In the genomic region with DNA sequence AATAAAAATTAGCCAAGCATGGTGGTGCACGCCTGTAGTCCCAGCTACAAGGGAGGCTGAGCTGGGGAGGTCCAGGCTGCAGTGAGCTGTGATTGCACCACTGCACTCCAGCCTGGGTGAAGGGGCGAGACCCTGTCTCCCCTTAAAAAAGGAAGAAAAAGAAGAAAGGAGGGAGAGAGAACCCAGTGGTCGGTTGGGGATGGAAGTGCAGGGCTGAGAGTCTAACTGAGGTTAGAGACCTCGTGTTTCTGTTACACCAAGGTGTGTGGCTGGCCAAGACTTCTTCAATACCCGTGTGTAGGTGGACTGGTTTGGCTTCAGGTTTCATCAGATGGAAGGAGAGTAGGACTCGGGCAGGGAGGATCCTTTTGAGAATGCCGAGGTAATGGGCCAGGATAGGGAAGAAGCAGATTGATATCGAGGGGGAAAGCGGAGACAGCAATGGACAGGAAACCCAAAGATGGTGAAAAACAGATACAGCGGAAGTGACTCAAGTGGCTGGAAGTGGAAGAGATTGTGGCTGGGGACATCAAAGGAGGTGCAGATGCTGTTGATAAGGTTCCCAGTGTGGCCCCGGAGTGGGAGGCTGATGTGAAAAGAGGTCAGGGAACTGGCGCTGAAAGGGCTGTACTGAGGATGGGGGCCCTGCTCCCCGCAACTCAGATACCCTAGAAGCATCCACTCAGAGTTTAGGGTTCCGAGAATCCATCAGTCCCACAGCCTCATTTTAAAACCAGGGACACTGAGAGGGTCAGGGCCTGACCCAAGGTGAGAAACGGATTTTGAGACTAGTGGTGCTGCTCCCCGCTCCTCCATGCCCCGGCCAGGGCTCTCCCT, we compare ENCODE assay signal across 8 cellular contexts. TPM values are rescaled to one million over a fixed set of nuclear protein-coding genes. Genes with fewer than 3 reads are reported as not detected.
DNase-seq lines count a peak whose midpoint lies in the region; ATAC-seq and TF ChIP-seq lines count a peak whose summit lies in the region.

No MANE protein-coding gene starts in this region.

- no peak overlapping the region for H3K27ac ChIP-seq in thoracic aorta

- no peaks in the 10 kb centered on the region for H3K4me1 ChIP-seq in thoracic aorta (ENCODE audit: control insufficient read depth in 1 of 2, low read depth in 2 of 2)

- peaks cover 55 to 63% (median 58%) of the 10 kb centered on the region in 3 donors for H3K27me3 Mint-ChIP-seq in naive B cell

- H3K4me3 Mint-ChIP-seq in naive B cell: peak overlapping the region; percentile 53 to 87 (median 72)

- peaks cover 23 to 24% (median 24%) of the 10 kb centered on the region in 3 donors for H3K4me1 Mint-ChIP-seq in naive B cell

- no peak for TF ChIP-seq CTCF in thoracic aorta (IDR thresholded peaks at IDR 0.05)

- H3K27me3 ChIP-seq in thoracic aorta (replicated peaks; ENCODE audit: insufficient read depth): no peaks in the 10 kb centered on the region

- H3K4me3 ChIP-seq in thoracic aorta: peak overlapping the region; percentile 63

- no peaks in the 10 kb centered on the region for H3K9me3 ChIP-seq in thoracic aorta

- peak overlapping the region; percentile 27 to 94 (median 68) for H3K27ac Mint-ChIP-seq in naive B cell

- H3K36me3 Mint-ChIP-seq in naive B cell: peaks cover 0 to 9% of the 10 kb centered on the region in 2 donors

- peaks cover 0 to 2% (median 0%) of the 10 kb centered on the region in 7 donors for H3K9me3 Mint-ChIP-seq in naive B cell

- no peaks in the 10 kb centered on the region for H3K36me3 ChIP-seq in thoracic aorta

- ATAC-seq in naive B cell (ENCODE audit: low read depth in 2 of 2): peak; percentile 22
- no peak for ATAC-seq in thoracic aorta (ENCODE audit: insufficient number of reproducible peaks, low FRiP score, low read depth)
- ATAC-seq in GM18868 (IDR thresholded peaks at IDR 0.05; ENCODE audit: unreplicated experiment): no peak
- no peak for ATAC-seq in GM19035 (IDR thresholded peaks at IDR 0.05; ENCODE audit: unreplicated experiment)

- DNase-seq in activated gamma-delta T cell treated with Interleukin-2 at 50 U/mL for 16 hours (peak; percentile 62), activated gamma-delta T cell (lab: John Stamatoyannopoulos, UW) (no peak), naive B cell (no peak), thoracic aorta (ENCODE audit: low spot score) (no peak), NCI-H446 treated with DMSO at 0.1 percent for 48 hours (lab: John Stamatoyannopoulos, UW) (no peak)
- DNase-seq in activated gamma-delta T cell treated with anti-CD3 and anti-CD28 coated beads, Interleukin-2, amount 50 U/mL, for 16 hours (ENCODE audit: low read depth): peak; percentile 45

RNA-seq across cellular contexts. Expression of gene UBXN10, which starts 0.7 kb away (rescaled TPM):
- under 1 TPM in 5 of 6 donors, not detected in 1; 0.06 to 0.82 (median 0.16) TPM for polyA plus RNA-seq in naive B cell (ENCODE audit: low read depth in 6 of 6)
- total RNA-seq in thoracic aorta: under 1 TPM; 0.28 to 0.68 TPM

RNA-seq across cellular contexts. Expression of gene PLA2G2C, which starts 1.1 kb away (rescaled TPM):
- polyA plus RNA-seq in naive B cell (ENCODE audit: low read depth in 6 of 6): not detected
- total RNA-seq in thoracic aorta: not detected

RNA-seq across cellular contexts. Expression of gene PLA2G2F, which starts 46.1 kb away (rescaled TPM):
- not detected for polyA plus RNA-seq in naive B cell (ENCODE audit: low read depth in 6 of 6)
- not detected for total RNA-seq in thoracic aorta

Comparison
In these comparisons a context has a peak if more than half of its experiments do, and no peak if none do; other contexts are left out.
1. DNase-seq: peak in activated gamma-delta T cell treated with Interleukin-2 at 50 U/mL for 16 hours (single experiment) and activated gamma-delta T cell treated with anti-CD3 and anti-CD28 coated beads, Interleukin-2, amount 50 U/mL, for 16 hours (single experiment); none in activated gamma-delta T cell (single experiment), naive B cell (single experiment), thoracic aorta (single experiment) and NCI-H446 treated with DMSO at 0.1 percent for 48 hours (single experiment).
2. ATAC-seq: peak in naive B cell (2 of 2); none in thoracic aorta (single experiment), GM18868 (single experiment) and GM19035 (single experiment).